8 cellular contexts compared by ENCODE assay signal in the genomic region with DNA sequence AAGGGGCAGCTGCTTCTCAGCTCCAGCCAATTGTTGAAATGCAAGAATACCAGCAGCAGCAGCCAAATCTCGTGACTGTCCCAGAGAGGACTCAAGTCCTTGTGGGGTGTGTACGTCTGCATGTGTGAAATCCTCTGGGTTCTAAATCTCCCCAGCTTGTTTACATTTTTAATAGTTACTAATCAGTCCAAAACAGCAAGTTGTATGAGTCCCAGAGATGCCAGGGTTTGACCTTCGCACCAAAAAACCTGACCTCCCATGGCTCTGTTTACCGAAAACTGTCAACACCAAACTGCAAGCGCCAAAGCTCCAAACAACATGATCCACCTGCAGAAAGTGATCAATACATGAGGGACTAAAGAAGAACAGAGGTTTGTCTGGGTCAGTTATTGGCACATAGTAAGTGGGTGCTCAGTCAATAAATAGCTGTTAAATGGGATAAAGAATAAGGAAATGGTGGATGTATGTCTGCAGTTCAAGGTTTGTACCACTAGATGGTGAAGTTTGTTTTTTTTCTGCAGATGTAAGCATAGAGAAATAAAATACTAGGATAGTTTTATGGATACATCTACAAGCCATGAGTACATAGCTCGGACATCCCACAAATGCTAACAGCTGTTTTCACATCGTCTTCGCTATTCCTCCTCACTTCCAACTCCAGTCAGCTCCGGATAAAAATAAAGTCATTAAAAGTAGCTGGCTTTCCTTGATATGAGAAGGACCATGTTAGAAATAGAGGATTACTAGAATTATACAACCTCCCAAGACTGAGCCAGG.
DNase-seq lines count a peak whose midpoint lies in the region; ATAC-seq and TF ChIP-seq lines count a peak whose summit lies in the region.

No MANE protein-coding gene starts in this region.

- WGBS in upper lobe of left lung, 2 donors, result 51 to 56% methylated on average over 9 of the region's 9 CpGs

- DNase-seq in GM04503 (ENCODE audit: low read depth) (peak; percentile 51), NCI-H526 treated with DMSO at 0.1 percent for 48 hours (lab: John Stamatoyannopoulos, UW) (peak; percentile 16), cardiac fibroblast (ENCODE audit: low read depth in 2 of 2) (peak; percentile 82 to 83), left colon (peak; percentile 13 to 28), upper lobe of left lung (no peak)

- no peaks in the 10 kb centered on the region for H3K27me3 ChIP-seq in upper lobe of left lung

- intact Hi-C loops in left colon (cut with DNase I, micrococcal nuclease), result no loop called here

- no peak overlapping the region for H3K4me3 ChIP-seq in cardiac fibroblast (replicated peaks in 1 of 2; ENCODE audit: low read depth in 2 of 2, low read length in 2 of 2)
- no peak overlapping the region for H3K4me3 ChIP-seq in upper lobe of left lung

- TF ChIP-seq CTCF in cardiac fibroblast (IDR thresholded peaks at IDR 0.05; ENCODE audit: low read depth, low read length), result peak; percentile 58
- peak; percentile 51 to 90 (median 86) for TF ChIP-seq CTCF in upper lobe of left lung (IDR thresholded peaks at IDR 0.05)

- peaks cover 0 to 12% (median 10%) of the 10 kb centered on the region in 4 donors for H3K4me1 ChIP-seq in upper lobe of left lung

- no peaks in the 10 kb centered on the region for H3K9me3 ChIP-seq in upper lobe of left lung

- no peaks in the 10 kb centered on the region for H3K36me3 ChIP-seq in upper lobe of left lung

- ATAC-seq in HG02610 (IDR thresholded peaks at IDR 0.05; ENCODE audit: unreplicated experiment) (peak; percentile 45), left colon (peak; percentile 71), upper lobe of left lung (ENCODE audit: low FRiP score in 2 of 2) (peak; percentile 67 to 86), HG03196 (IDR thresholded peaks at IDR 0.05; ENCODE audit: unreplicated experiment) (no peak), HG02763 (IDR thresholded peaks at IDR 0.05; ENCODE audit: unreplicated experiment) (no peak)

- H3K27ac ChIP-seq in upper lobe of left lung, result no peak overlapping the region

- TF ChIP-seq EP300 in upper lobe of left lung (IDR thresholded peaks at IDR 0.05), result no peak

- no peak for TF ChIP-seq POLR2A in upper lobe of left lung (IDR thresholded peaks at IDR 0.05)

Comparison
In these comparisons a context has a peak if more than half of its experiments do, and no peak if none do; other contexts are left out.
1. DNase-seq: peak in GM04503 (single experiment), NCI-H526 treated with DMSO at 0.1 percent for 48 hours (single experiment), cardiac fibroblast (2 of 2) and left colon (2 of 2); none in upper lobe of left lung (0 of 2).
2. ATAC-seq: peak in HG02610 (single experiment), left colon (single experiment) and upper lobe of left lung (2 of 2); none in HG03196 (single experiment) and HG02763 (single experiment).